Comparison of ENCODE assay signal across 15 cellular contexts in genomic region chr12:10189653-10190052, GRCh38. TPM values are rescaled to one million over a fixed set of nuclear protein-coding genes. Genes with fewer than 3 reads are reported as not detected.
DNase-seq lines count a peak whose midpoint lies in the region; ATAC-seq and TF ChIP-seq lines count a peak whose summit lies in the region.
"Had no signal": no experiment of that assay in that cellular context is flagged by ENCODE, and none has a peak within 500 bp of the region (broad histone marks: within the 10 kb centered on the region; RNA-seq: fewer than 3 reads in every experiment).

No MANE protein-coding gene starts in this region.

- no peaks in the 10 kb centered on the region for H3K36me3 ChIP-seq in sigmoid colon

- H3K4me1 Mint-ChIP-seq in HFFc6 (ENCODE audit: low read depth), result peaks cover 62% of the 10 kb centered on the region

- no peaks in the 10 kb centered on the region for H3K27me3 ChIP-seq in sigmoid colon
- H3K27me3 ChIP-seq: body of pancreas had no signal

- peak; percentile 44 for DNase-seq in HFFc6
- DNase-seq in choroid plexus epithelial cell (ENCODE audit: low read depth), result peak; percentile 57
- DNase-seq in hepatic stellate cell (ENCODE audit: low spot score), result peak; percentile 63
- DNase-seq in sigmoid colon, result peak; percentile 76
- DNase-seq in SK-N-DZ (ENCODE audit: low spot score), result no peak
- DNase-seq: activated naive CD4-positive, alpha-beta T cell; body of pancreas; CD8-positive, alpha-beta memory T cell; NK-92 treated with Interleukin-12 subunit alpha and Interleukin-12 subunit beta, amount 100 ng/mL, for 24 hours; stimulated activated naive CD8-positive, alpha-beta T cell treated with anti-CD3 and anti-CD28 coated beads, Interleukin-15, amount 100 ng/mL, for 72 hours had no signal

- no peaks in the 10 kb centered on the region for H3K36me3 Mint-ChIP-seq in HFFc6 (ENCODE audit: low read depth)
- H3K36me3 Mint-ChIP-seq: CD8-positive, alpha-beta memory T cell had no signal

- TF ChIP-seq CTCF in HFFc6 (IDR thresholded peaks at IDR 0.05), result no peak
- no peak for TF ChIP-seq CTCF in choroid plexus epithelial cell (conservative IDR thresholded peaks at IDR 0.05; ENCODE audit: low read depth, low read length)
- no peak for TF ChIP-seq CTCF in sigmoid colon (IDR thresholded peaks at IDR 0.05)

- peak overlapping the region in 3 of 4 donors; percentile 29 to 57 (median 35) for H3K27ac ChIP-seq in sigmoid colon
- H3K27ac ChIP-seq: body of pancreas had no signal

- intact Hi-C loops in sigmoid colon (cut with DNase I), result loop anchor here (1.0 kb wide), 1 partner anchor 36 kb away; no protein-coding TSS in a partner anchor

- H3K4me3 ChIP-seq in choroid plexus epithelial cell (ENCODE audit: low read depth, low read length) (no peak overlapping the region), sigmoid colon (no peak overlapping the region)
- H3K4me3 ChIP-seq: body of pancreas had no signal

- TF ChIP-seq EP300 in sigmoid colon (IDR thresholded peaks at IDR 0.05), result no peak

- H3K27me3 Mint-ChIP-seq in HFFc6 (ENCODE audit: insufficient read depth), result peaks cover 2% of the 10 kb centered on the region

- peak overlapping the region; percentile 18; the same call in 1 of the 2 replicates for H3K4me3 Mint-ChIP-seq in HFFc6
- H3K4me3 Mint-ChIP-seq: CD8-positive, alpha-beta memory T cell; stimulated activated naive CD8-positive, alpha-beta T cell treated with anti-CD3 and anti-CD28 coated beads, Interleukin-15, amount 100 ng/mL, for 72 hours had no signal

- ATAC-seq in GM18868 (IDR thresholded peaks at IDR 0.05; ENCODE audit: unreplicated experiment), result no peak
- no peak for ATAC-seq in HG03342 (IDR thresholded peaks at IDR 0.05; ENCODE audit: unreplicated experiment)
- ATAC-seq: body of pancreas; stimulated activated naive CD8-positive, alpha-beta T cell treated with anti-CD3 and anti-CD28 coated beads, Interleukin-15, amount 100 ng/mL, for 72 hours had no signal

- H3K9me3 ChIP-seq in sigmoid colon, result no peaks in the 10 kb centered on the region
- H3K9me3 ChIP-seq: body of pancreas had no signal

- peak overlapping the region; percentile 67 for H3K27ac Mint-ChIP-seq in HFFc6
- H3K27ac Mint-ChIP-seq: CD8-positive, alpha-beta memory T cell had no signal

- WGBS in sigmoid colon, 2 donors, result 71% methylated on average over 5 of the region's 5 CpGs

- TF ChIP-seq POLR2A in sigmoid colon (IDR thresholded peaks at IDR 0.05), result no peak

- H3K9me3 Mint-ChIP-seq in HFFc6, result no peaks in the 10 kb centered on the region
- H3K9me3 Mint-ChIP-seq: CD8-positive, alpha-beta memory T cell; stimulated activated naive CD8-positive, alpha-beta T cell treated with anti-CD3 and anti-CD28 coated beads, Interleukin-15, amount 100 ng/mL, for 72 hours had no signal

- peaks cover 0 to 27% (median 7%) of the 10 kb centered on the region in 4 donors for H3K4me1 ChIP-seq in sigmoid colon
- H3K4me1 ChIP-seq: body of pancreas had no signal

RNA-seq across cellular contexts. Expression of gene TMEM52B, which starts 10.8 kb away (rescaled TPM):
- total RNA-seq in HFFc6 (2021; fragmentation: NEBNext Ultra II Directional; extraction: Animal tissue kit (Norgen Biotek cat#: 25700)), result 1 to 10 TPM in 4 of 6 experiments, under 1 TPM in 2; 0.74 to 2.3 (median 1.1) TPM
- total RNA-seq in sigmoid colon, result not detected
- polyA plus RNA-seq in sigmoid colon, result 1 to 10 TPM in 1 of 3 donors, under 1 TPM in 1, not detected in 1; 0.12 to 1.2 TPM
- not detected in 2 replicates for polyA plus RNA-seq in SK-N-DZ (2014; cell fraction: cytosol; rRNA removed)
- not detected in 2 replicates for polyA plus RNA-seq in SK-N-DZ (2014; cell fraction: nucleus; rRNA removed)
- total RNA-seq: activated CD8-positive, alpha-beta memory T cell treated with anti-CD3 and anti-CD28 coated beads for 36 hours; CD8-positive, alpha-beta memory T cell had no signal
- polyA plus RNA-seq: CD8-positive, alpha-beta memory T cell; neural cell had no signal

RNA-seq across cellular contexts. Expression of gene OLR1, which starts 17.7 kb away (rescaled TPM):
- total RNA-seq in HFFc6 (2021; fragmentation: NEBNext Ultra II Directional; extraction: Animal tissue kit (Norgen Biotek cat#: 25700)), result 10 to 100 TPM; 30.3 to 53.6 (median 40.0) TPM
- total RNA-seq in sigmoid colon, result 1 to 10 TPM in 1 of 4 donors, under 1 TPM in 1, not detected in 2; 0.36 to 3.3 TPM
- polyA plus RNA-seq in sigmoid colon, result 1 to 10 TPM in 1 of 3 donors, under 1 TPM in 1, not detected in 1; 0.10 to 1.2 TPM
- not detected in 2 replicates for polyA plus RNA-seq in SK-N-DZ (2014; cell fraction: cytosol; rRNA removed)
- not detected in 2 replicates for polyA plus RNA-seq in SK-N-DZ (2014; cell fraction: nucleus; rRNA removed)
- total RNA-seq: activated CD8-positive, alpha-beta memory T cell treated with anti-CD3 and anti-CD28 coated beads for 36 hours; SK-MEL-5 had no signal
- polyA plus RNA-seq: CD8-positive, alpha-beta memory T cell; neural cell had no signal

RNA-seq across cellular contexts. Expression of gene GABARAPL1, which starts 23.0 kb away (rescaled TPM):
- 100 to 1,000 TPM; 152 to 231 (median 162) TPM for total RNA-seq in HFFc6 (2021; fragmentation: NEBNext Ultra II Directional; extraction: Animal tissue kit (Norgen Biotek cat#: 25700))
- 100 to 1,000 TPM in 2 of 4 donors, 10 to 100 TPM in 2; 78.5 to 122 (median 102) TPM for total RNA-seq in sigmoid colon
- 10 to 100 TPM; 38.3 to 75.1 (median 54.6) TPM for polyA plus RNA-seq in sigmoid colon
- polyA plus RNA-seq in SK-N-DZ (2014; cell fraction: cytosol; rRNA removed), result 22.4 and 25.9 TPM in 2 replicates
- 23.8 and 24.2 TPM in 2 replicates for polyA plus RNA-seq in SK-N-DZ (2014; cell fraction: nucleus; rRNA removed)

RNA-seq across cellular contexts. Expression of gene CLEC7A, which starts 59.7 kb away (rescaled TPM):
- total RNA-seq in HFFc6 (2021; fragmentation: NEBNext Ultra II Directional; extraction: Animal tissue kit (Norgen Biotek cat#: 25700)), result not detected
- 10 to 100 TPM in 1 of 4 donors, 1 to 10 TPM in 3; 6.1 to 11.1 (median 8.8) TPM for total RNA-seq in sigmoid colon
- 10 to 100 TPM in 1 of 3 donors, 1 to 10 TPM in 2; 1.8 to 10.2 (median 9.8) TPM for polyA plus RNA-seq in sigmoid colon
- not detected in 2 replicates for polyA plus RNA-seq in SK-N-DZ (2014; cell fraction: cytosol; rRNA removed)
- polyA plus RNA-seq in SK-N-DZ (2014; cell fraction: nucleus; rRNA removed), result not detected in 2 replicates
- total RNA-seq: activated CD8-positive, alpha-beta memory T cell treated with anti-CD3 and anti-CD28 coated beads for 36 hours; SK-MEL-5 had no signal
- polyA plus RNA-seq: CD8-positive, alpha-beta memory T cell; neural cell had no signal

Comparison
In these comparisons a context has a peak if more than half of its experiments do, and no peak if none do; other contexts are left out.
1. RNA of gene OLR1, which starts 17.7 kb away (total RNA-seq): 30.3 to 53.6 TPM in HFFc6; 0.36 to 3.3 TPM in sigmoid colon; every median in the first group is over 4 times any median in the second.